In genomic region chr21:36070999-36071398, GRCh38 we compare ENCODE assay signal across 8 cellular contexts. TPM values are rescaled to one million over a fixed set of nuclear protein-coding genes. Genes with fewer than 3 reads are reported as not detected.
A peak's percentile ranks its signal among the peaks of the same experiment; 100 is the strongest.
DNase-seq lines count a peak whose midpoint lies in the region; ATAC-seq, FAIRE-seq and TF ChIP-seq lines count a peak whose summit lies in the region.

No MANE protein-coding gene starts in this region.

- dilution Hi-C loops in endothelial cell of umbilical vein (cut with MboI; ENCODE audit: extremely low pct_ligation_motif_present, low sequenced_read_pairs), result no loop called here

- no peaks in the 10 kb centered on the region for H3K79me2 ChIP-seq in endothelial cell of umbilical vein (ENCODE audit: control insufficient read depth, insufficient read depth, low read length)

- no CpG with 5 or more reads among the region's 7 CpGs for WGBS in neuronal stem cell (ENCODE audit: extremely low coverage in 2 of 2, insufficient read length in 2 of 2, insufficient replicate concordance in 1 of 2), 2 donors

- no peak overlapping the region for H2AFZ ChIP-seq in endothelial cell of umbilical vein (ENCODE audit: low read depth, low read length)
- no peak overlapping the region for H2AFZ ChIP-seq in neuronal stem cell (ENCODE audit: low read length)

- H4K8ac ChIP-seq in neuronal stem cell (ENCODE audit: low read depth, low read length), result no peak overlapping the region

- H3K36me3 ChIP-seq in Peyer's patch (peaks cover 0 to 26% (median 0%) of the 10 kb centered on the region in 3 donors), endothelial cell of umbilical vein (ENCODE audit: control insufficient read depth in 2 of 2, extremely low read depth in 1 of 2, insufficient read depth in 2 of 2, low read length in 2 of 2) (peaks cover 0 to 3% of the 10 kb centered on the region in 2 experiments), neuronal stem cell (replicated peaks in 1 of 2; ENCODE audit: control insufficient read depth in 2 of 2, insufficient read depth in 2 of 2, low read length in 2 of 2) (no peaks in the 10 kb centered on the region), gastrocnemius medialis (peaks cover 0 to 14% of the 10 kb centered on the region in 2 donors)

- no peak for TF ChIP-seq CTCF in CD4-positive, alpha-beta T cell (IDR thresholded peaks at IDR 0.05)
- TF ChIP-seq CTCF in Peyer's patch (IDR thresholded peaks at IDR 0.05) (no peak), endothelial cell of umbilical vein (IDR thresholded peaks at IDR 0.05; ENCODE audit: extremely low read depth in 1 of 2, insufficient read depth in 1 of 2, low read depth in 1 of 2, low read length in 2 of 2) (no peak), gastrocnemius medialis (IDR thresholded peaks at IDR 0.05 in 4 of 5, conservative IDR thresholded peaks at IDR 0.05 in 1 of 5) (no peak)

- peaks cover 0 to 25% (median 2%) of the 10 kb centered on the region in 4 donors for H3K4me1 ChIP-seq in Peyer's patch
- H3K4me1 ChIP-seq in endothelial cell of umbilical vein (ENCODE audit: control insufficient read depth, extremely low read depth, insufficient read depth, low read length), result peaks cover 10% of the 10 kb centered on the region
- H3K4me1 ChIP-seq in neuronal stem cell (ENCODE audit: control insufficient read depth in 2 of 2, insufficient read depth in 1 of 2, low read depth in 1 of 2, low read length in 2 of 2), result no peaks in the 10 kb centered on the region
- H3K4me1 ChIP-seq in gastrocnemius medialis, result peaks cover 39% of the 10 kb centered on the region in 2 donors

- H3K27ac ChIP-seq in CD4-positive, alpha-beta T cell (ENCODE audit: low read depth, low read length), result no peak overlapping the region
- H3K27ac ChIP-seq in Peyer's patch, result peak overlapping the region in 3 of 4 donors; percentile 79 to 95 (median 91)
- no peak overlapping the region for H3K27ac ChIP-seq in endothelial cell of umbilical vein (ENCODE audit: insufficient read depth, low read depth, low read length)
- no peak overlapping the region for H3K27ac ChIP-seq in neuronal stem cell (replicated peaks; ENCODE audit: low read length)
- peak overlapping the region in 1 of 4 donors; percentile 90 for H3K27ac ChIP-seq in gastrocnemius medialis

- H3K27me3 Mint-ChIP-seq in CD4-positive, alpha-beta T cell, result no peaks in the 10 kb centered on the region

- ATAC-seq in CD4-positive, alpha-beta T cell (ENCODE audit: poor library complexity), result no peak
- ATAC-seq in GM19455 (IDR thresholded peaks at IDR 0.05; ENCODE audit: unreplicated experiment) (no peak), HG03520 (IDR thresholded peaks at IDR 0.05; ENCODE audit: unreplicated experiment) (no peak), gastrocnemius medialis (no peak)

- no peak overlapping the region for H3K18ac ChIP-seq in neuronal stem cell (ENCODE audit: low read length)

- H4K20me1 ChIP-seq in endothelial cell of umbilical vein (replicated peaks; ENCODE audit: control insufficient read depth, extremely low read depth, insufficient read depth, low read length), result no peaks in the 10 kb centered on the region

- in situ Hi-C loops in gastrocnemius medialis (cut with MboI; ENCODE audit: low sequenced_read_pairs in 4 of 4), result no loop called here

- intact Hi-C loops in CD4-positive, alpha-beta T cell (cut with DNase I, micrococcal nuclease), result loop anchor here in 1 of 2 experiments (2.0 to 10.0 kb wide), 3 partner anchors 14 to 1459 kb away; partner anchors contain the start of gene HLCS
- intact Hi-C loops in endothelial cell of umbilical vein (cut with micrococcal nuclease) (no loop called here), gastrocnemius medialis (cut with DNase I; ENCODE audit: low total_unique reads) (loop anchor here (5.0 kb wide), 1 partner anchor 41 kb away; no protein-coding TSS in a partner anchor)

- H3K4me2 ChIP-seq in endothelial cell of umbilical vein (ENCODE audit: insufficient read depth, low read length) (peak overlapping the region; percentile 62), neuronal stem cell (ENCODE audit: insufficient read depth, low read length, poor library complexity, severe bottlenecking) (no peak overlapping the region)

- H3K79me1 ChIP-seq in neuronal stem cell (ENCODE audit: low read depth, low read length), result no peaks in the 10 kb centered on the region

- H4K91ac ChIP-seq in neuronal stem cell (ENCODE audit: low read depth, low read length, poor library complexity), result no peak overlapping the region

- H3K9me3 ChIP-seq in CD4-positive, alpha-beta T cell (ENCODE audit: control insufficient read depth, low read length), result peaks cover 5% of the 10 kb centered on the region
- peaks cover 0 to 3% (median 0%) of the 10 kb centered on the region in 4 donors for H3K9me3 ChIP-seq in Peyer's patch
- H3K9me3 ChIP-seq in endothelial cell of umbilical vein (replicated peaks; ENCODE audit: control insufficient read depth, insufficient read depth, low read length), result peaks cover 3% of the 10 kb centered on the region
- peaks cover 4 to 9% of the 10 kb centered on the region in 2 donors for H3K9me3 ChIP-seq in neuronal stem cell (replicated peaks in 1 of 2; ENCODE audit: control insufficient read depth in 2 of 2, insufficient read depth in 1 of 2, low read depth in 1 of 2, low read length in 2 of 2)
- peaks cover 0 to 6% (median 0%) of the 10 kb centered on the region in 3 donors for H3K9me3 ChIP-seq in gastrocnemius medialis

- FAIRE-seq in endothelial cell of umbilical vein (lab: Jason Lieb, UNC), result no peak

- H2BK15ac ChIP-seq in neuronal stem cell (ENCODE audit: low read length), result no peak overlapping the region

- H3K4me3 ChIP-seq in Peyer's patch (peak overlapping the region in 3 of 4 donors; percentile 64 to 91 (median 87)), endothelial cell of umbilical vein (replicated peaks in 1 of 3; ENCODE audit: insufficient read depth in 1 of 3, low read depth in 1 of 3, low read length in 3 of 3) (no peak overlapping the region), neuronal stem cell (ENCODE audit: low read length in 2 of 2) (no peak overlapping the region), gastrocnemius medialis (peak overlapping the region in 2 of 4 donors; percentile 91 to 93)

- peaks cover 47% of the 10 kb centered on the region for H3K36me3 Mint-ChIP-seq in CD4-positive, alpha-beta T cell (ENCODE audit: low read depth)

- DNase-seq in CD4-positive, alpha-beta T cell, result no peak
- DNase-seq in Peyer's patch (peak in 2 of 3 donors; percentile 68 to 71), endothelial cell of umbilical vein (ENCODE audit: low read depth, low spot score) (no peak), neuronal stem cell (ENCODE audit: low spot score) (no peak), epidermal melanocyte (ENCODE audit: insufficient read length, low spot score) (no peak), gastrocnemius medialis (no peak)

- POLR2A ChIA-PET in CD4-positive, alpha-beta T cell (lab: Charles Lee), result interaction anchor here (2.4 to 4.0 kb wide), 2 partner anchors 8 to 11 kb away, joined by 24 to 64 read pairs; partner anchors contain the start of gene SETD4
- POLR2A ChIA-PET in endothelial cell of umbilical vein (lab: Charles Lee), result interaction anchor here (1.1 to 2.4 kb wide), 2 partner anchors 11 to 359 kb away, joined by 3 to 10 read pairs; partner anchors contain the start of gene SETD4

- H3K9ac ChIP-seq in endothelial cell of umbilical vein (replicated peaks; ENCODE audit: extremely low read depth, insufficient read depth, low read length) (no peak overlapping the region), neuronal stem cell (ENCODE audit: low read depth, low read length, poor library complexity) (no peak overlapping the region)

- no peak overlapping the region for H2BK5ac ChIP-seq in neuronal stem cell (ENCODE audit: low read length)

- H3K27ac Mint-ChIP-seq in CD4-positive, alpha-beta T cell, result peak overlapping the region; percentile 78

- CTCF ChIA-PET in CD4-positive, alpha-beta T cell (lab: Charles Lee), result interaction anchor here (1.6 to 1.8 kb wide), 2 partner anchors 9 to 34 kb away, joined by 4 read pairs; no protein-coding TSS in a partner anchor
- CTCF ChIA-PET in endothelial cell of umbilical vein (lab: Charles Lee), result interaction anchor here (0.6 to 2.2 kb wide), 4 partner anchors 11 to 40 kb away, joined by 3 to 10 read pairs (median 6); partner anchors contain the start of gene SETD4

- no peak overlapping the region for H3K23ac ChIP-seq in neuronal stem cell (ENCODE audit: low read depth, low read length, poor library complexity)

- H3K4ac ChIP-seq in neuronal stem cell (ENCODE audit: low read length), result no peak overlapping the region

- peak overlapping the region; percentile 79 for H3K4me3 Mint-ChIP-seq in CD4-positive, alpha-beta T cell

- H2BK12ac ChIP-seq in neuronal stem cell (ENCODE audit: low read length), result no peak overlapping the region

- peak overlapping the region; percentile 2 for H2AK5ac ChIP-seq in neuronal stem cell (ENCODE audit: low read depth, low read length)

- no peak overlapping the region for H3K14ac ChIP-seq in neuronal stem cell (ENCODE audit: low read length)

- no peaks in the 10 kb centered on the region for H3K9me1 ChIP-seq in endothelial cell of umbilical vein (replicated peaks; ENCODE audit: control insufficient read depth, extremely low read depth, insufficient read depth, low read length)

- TF ChIP-seq POLR2A in Peyer's patch (IDR thresholded peaks at IDR 0.05), result peak; percentile 72 to 73
- no peak for TF ChIP-seq POLR2A in endothelial cell of umbilical vein (IDR thresholded peaks at IDR 0.05; ENCODE audit: low read depth, low read length)
- no peak for TF ChIP-seq POLR2A in gastrocnemius medialis (IDR thresholded peaks at IDR 0.05)

- no peak overlapping the region for H2BK120ac ChIP-seq in neuronal stem cell (ENCODE audit: low read depth, low read length)

- H3K9me3 Mint-ChIP-seq in CD4-positive, alpha-beta T cell, result peaks cover 6% of the 10 kb centered on the region

- no peaks in the 10 kb centered on the region for H3K27me3 ChIP-seq in CD4-positive, alpha-beta T cell (ENCODE audit: control insufficient read depth, insufficient read depth, low read length)
- H3K27me3 ChIP-seq in Peyer's patch (no peaks in the 10 kb centered on the region), endothelial cell of umbilical vein (ENCODE audit: control insufficient read depth in 2 of 2, insufficient read depth in 2 of 2, low read length in 2 of 2) (no peaks in the 10 kb centered on the region), neuronal stem cell (ENCODE audit: control insufficient read depth in 3 of 3, insufficient read depth in 3 of 3, low read depth in 1 of 3, low read length in 3 of 3) (peaks cover 0 to 26% (median 0%) of the 10 kb centered on the region in 3 experiments), gastrocnemius medialis (no peaks in the 10 kb centered on the region)

- BruUV-seq in endothelial cell of umbilical vein (replicated peaks; lab: Mats Ljungman, UMichigan), result no TSS peak

- peaks cover 45% of the 10 kb centered on the region for H3K4me1 Mint-ChIP-seq in CD4-positive, alpha-beta T cell (ENCODE audit: low read depth)

RNA-seq across cellular contexts. Expression of gene CBR1, which starts 1.2 kb away (rescaled TPM):
- total RNA-seq in CD4-positive, alpha-beta T cell, result 1 to 10 TPM; 5.2 to 6.8 TPM
- total RNA-seq in Peyer's patch (1,000 to 10,000 TPM in 1 of 4 donors, 100 to 1,000 TPM in 3; 240 to 1,308 (median 979) TPM), endothelial cell of umbilical vein (37.2 and 41.3 TPM in 2 replicates), gastrocnemius medialis (10 to 100 TPM; 44.8 to 73.9 (median 66.4) TPM)
- polyA plus RNA-seq in endothelial cell of umbilical vein, result 124 and 164 TPM in 2 replicates
- 68.9 and 77.6 TPM in 2 replicates for polyA plus RNA-seq in endothelial cell of umbilical vein (2011; cell fraction: cytosol; rRNA removed)
- polyA plus RNA-seq in endothelial cell of umbilical vein (2011; cell fraction: nucleus; rRNA removed), result 27.9 and 28.0 TPM in 2 replicates
- polyA plus RNA-seq in endothelial cell of umbilical vein (2012), result 42.1 and 46.3 TPM in 2 replicates
- 32.2 and 43.4 TPM in 2 replicates for polyA minus RNA-seq in endothelial cell of umbilical vein
- 87.5 TPM for polyA minus RNA-seq in endothelial cell of umbilical vein (2011; cell fraction: cytosol; rRNA and poly(A)+ RNA removed)
- polyA minus RNA-seq in endothelial cell of umbilical vein (2011; cell fraction: nucleus; rRNA and poly(A)+ RNA removed), result 5.2 and 10.6 TPM in 2 replicates
- polyA plus RNA-seq in neuronal stem cell (2013, experiment 1 of 2), result 9.9 TPM
- 10.5 TPM for polyA plus RNA-seq in neuronal stem cell (2013, experiment 2 of 2)

RNA-seq across cellular contexts. Expression of gene SETD4, which starts 10.7 kb away (rescaled TPM):
- total RNA-seq in CD4-positive, alpha-beta T cell, result 10 to 100 TPM; 10.8 to 12.3 TPM
- total RNA-seq in Peyer's patch (10 to 100 TPM; 37.1 to 73.2 (median 56.0) TPM), endothelial cell of umbilical vein (19.6 and 25.1 TPM in 2 replicates), gastrocnemius medialis (10 to 100 TPM in 3 of 4 donors, 1 to 10 TPM in 1; 5.9 to 21.7 (median 16.7) TPM)
- polyA plus RNA-seq in endothelial cell of umbilical vein, result 12.0 and 13.0 TPM in 2 replicates
- 11.1 and 12.5 TPM in 2 replicates for polyA plus RNA-seq in endothelial cell of umbilical vein (2011; cell fraction: cytosol; rRNA removed)
- 29.1 and 33.1 TPM in 2 replicates for polyA plus RNA-seq in endothelial cell of umbilical vein (2011; cell fraction: nucleus; rRNA removed)
- 11.7 and 15.8 TPM in 2 replicates for polyA plus RNA-seq in endothelial cell of umbilical vein (2012)
- polyA minus RNA-seq in endothelial cell of umbilical vein, result 16.9 and 17.8 TPM in 2 replicates
- 7.6 TPM for polyA minus RNA-seq in endothelial cell of umbilical vein (2011; cell fraction: cytosol; rRNA and poly(A)+ RNA removed)
- 11.6 and 24.5 TPM in 2 replicates for polyA minus RNA-seq in endothelial cell of umbilical vein (2011; cell fraction: nucleus; rRNA and poly(A)+ RNA removed)
- polyA plus RNA-seq in neuronal stem cell (2013, experiment 1 of 2), result 16.1 TPM
- 15.6 TPM for polyA plus RNA-seq in neuronal stem cell (2013, experiment 2 of 2)

Comparison
In these comparisons a context has a peak if more than half of its experiments do, and no peak if none do; other contexts are left out.
1. DNase-seq: peak in Peyer's patch (2 of 3); none in CD4-positive, alpha-beta T cell (0 of 10), endothelial cell of umbilical vein (single experiment), neuronal stem cell (single experiment), epidermal melanocyte (single experiment) and gastrocnemius medialis (0 of 2).
2. H3K27ac ChIP-seq: peak in Peyer's patch (3 of 4); none in CD4-positive, alpha-beta T cell (single experiment), endothelial cell of umbilical vein (single experiment) and neuronal stem cell (single experiment).
3. H3K4me3 ChIP-seq: peak in Peyer's patch (3 of 4); none in endothelial cell of umbilical vein (0 of 3) and neuronal stem cell (0 of 2).
4. POLR2A ChIP-seq: peak in Peyer's patch (2 of 2); none in endothelial cell of umbilical vein (single experiment) and gastrocnemius medialis (0 of 2).